ENCODE assay signal across 11 cellular contexts in the genomic region with DNA sequence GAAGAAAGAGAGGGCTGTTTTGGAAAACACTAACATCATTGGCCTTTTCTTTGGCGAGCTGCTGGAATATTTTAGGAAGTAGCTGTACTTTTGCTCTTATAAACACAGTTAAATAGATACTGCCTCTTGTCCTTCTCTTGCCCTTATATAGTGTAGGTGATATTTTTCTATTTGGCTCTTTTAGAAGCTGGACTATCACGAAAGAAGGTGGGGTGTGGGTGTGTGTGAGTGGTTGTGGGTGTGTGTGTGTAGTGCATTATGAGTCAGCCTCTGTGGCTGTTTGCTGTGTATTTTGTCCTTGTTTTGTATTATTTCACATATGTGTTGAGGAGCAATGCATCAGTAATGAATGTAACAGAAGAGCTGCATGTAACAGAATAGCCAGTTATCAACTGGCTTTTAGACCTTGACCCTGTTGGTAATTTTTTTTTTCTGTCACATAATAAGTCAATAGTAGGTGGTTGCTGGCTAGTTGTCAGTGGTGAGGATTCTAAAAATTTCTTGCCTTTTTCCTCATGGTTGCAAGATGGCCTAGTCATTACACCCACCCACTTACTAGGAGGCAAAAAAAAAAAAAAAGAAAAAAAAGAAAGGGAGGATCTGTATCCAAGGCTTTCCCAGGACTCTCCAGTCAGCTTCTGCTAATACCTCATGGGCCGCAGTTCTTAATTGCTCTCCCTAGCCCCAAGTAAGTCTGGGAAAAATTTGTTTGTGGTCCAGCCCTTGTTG. TPM values are rescaled to one million over a fixed set of nuclear protein-coding genes. Genes with fewer than 3 reads are reported as not detected.
DNase-seq lines count a peak whose midpoint lies in the region; ATAC-seq lines count a peak whose summit lies in the region.
"Had no signal": no experiment of that assay in that cellular context is flagged by ENCODE, and none has a peak within 500 bp of the region (broad histone marks: within the 10 kb centered on the region; RNA-seq: fewer than 3 reads in every experiment).

No MANE protein-coding gene starts in this region.

- ATAC-seq in GM18909 (IDR thresholded peaks at IDR 0.05; ENCODE audit: poor library complexity, unreplicated experiment) = peak; percentile 54
- peak; percentile 47 to 71 for ATAC-seq in right cardiac atrium
- no peak for ATAC-seq in GM19455 (IDR thresholded peaks at IDR 0.05; ENCODE audit: unreplicated experiment)
- ATAC-seq in activated naive CD4-positive, alpha-beta T cell treated with anti-CD3 and anti-CD28 coated beads, Interleukin-2, amount 50 U/mL, for 72 hours = no peak
- ATAC-seq: natural killer cell had no signal

- H3K9ac ChIP-seq in stomach smooth muscle (ENCODE audit: low read length in 2 of 2) = peak overlapping the region; percentile 29 to 65

- H3K9me3 Mint-ChIP-seq in activated naive CD4-positive, alpha-beta T cell treated with anti-CD3 and anti-CD28 coated beads, Interleukin-2, amount 50 U/mL, for 72 hours = no peaks in the 10 kb centered on the region
- H3K9me3 Mint-ChIP-seq: activated naive CD4-positive, alpha-beta T cell treated with anti-CD3 and anti-CD28 coated beads, Interleukin-2, amount 50 U/mL, for 24 hours; natural killer cell had no signal

- H3K9me3 ChIP-seq in right cardiac atrium (ENCODE audit: control insufficient read depth, low read length) = no peaks in the 10 kb centered on the region
- no peaks in the 10 kb centered on the region for H3K9me3 ChIP-seq in stomach smooth muscle (ENCODE audit: control insufficient read depth in 2 of 2, low read length in 2 of 2)

- peaks cover 0 to 5% of the 10 kb centered on the region in 2 donors for H3K36me3 ChIP-seq in stomach smooth muscle (ENCODE audit: control insufficient read depth in 2 of 2, insufficient read depth in 2 of 2, low read length in 2 of 2)

- DNase-seq in amniotic epithelial cell (ENCODE audit: low read depth) (peak; percentile 62), right cardiac atrium (no peak), cerebellum (ENCODE audit: low spot score) (no peak), NCI-H146 treated with DMSO at 0.1 percent for 48 hours (lab: John Stamatoyannopoulos, UW; ENCODE audit: unreplicated experiment) (no peak)
- DNase-seq in activated naive CD4-positive, alpha-beta T cell treated with anti-CD3 and anti-CD28 coated beads, Interleukin-2, amount 50 U/mL, for 72 hours (ENCODE audit: low spot score in 2 of 2) = no peak
- DNase-seq: Calu3, natural killer cell had no signal

- 41% methylated on average over 3 of the region's 3 CpGs for WGBS in right cardiac atrium

- H3K4me3 ChIP-seq in right cardiac atrium (ENCODE audit: low read length) (no peak overlapping the region), stomach smooth muscle (ENCODE audit: low read length in 2 of 2) (peak overlapping the region; percentile 52 to 55)

- H3K27ac Mint-ChIP-seq in activated naive CD4-positive, alpha-beta T cell treated with anti-CD3 and anti-CD28 coated beads, Interleukin-2, amount 50 U/mL, for 72 hours = peak overlapping the region in 1 of 2 donors; percentile 24
- H3K27ac Mint-ChIP-seq: activated naive CD4-positive, alpha-beta T cell treated with anti-CD3 and anti-CD28 coated beads, Interleukin-2, amount 50 U/mL, for 24 hours; natural killer cell had no signal

- intact Hi-C loops in right cardiac atrium (cut with DNase I) = no loop called here

- no peaks in the 10 kb centered on the region for H3K36me3 Mint-ChIP-seq in activated naive CD4-positive, alpha-beta T cell treated with anti-CD3 and anti-CD28 coated beads, Interleukin-2, amount 50 U/mL, for 72 hours
- H3K36me3 Mint-ChIP-seq: activated naive CD4-positive, alpha-beta T cell treated with anti-CD3 and anti-CD28 coated beads, Interleukin-2, amount 50 U/mL, for 24 hours; natural killer cell had no signal

- no peaks in the 10 kb centered on the region for H3K27me3 ChIP-seq in right cardiac atrium (ENCODE audit: control insufficient read depth, insufficient read depth)
- no peaks in the 10 kb centered on the region for H3K27me3 ChIP-seq in stomach smooth muscle (ENCODE audit: control insufficient read depth in 1 of 2, insufficient read depth in 2 of 2, low read length in 2 of 2)

- H3K4me1 ChIP-seq in right cardiac atrium (ENCODE audit: control insufficient read depth, insufficient read depth, low read length) (peaks cover 8% of the 10 kb centered on the region), stomach smooth muscle (ENCODE audit: control insufficient read depth, insufficient read depth, low read length) (peaks cover 40% of the 10 kb centered on the region)

- peak overlapping the region; percentile 48 for H3K27ac ChIP-seq in right cardiac atrium (ENCODE audit: low read length)
- peak overlapping the region; percentile 77 for H3K27ac ChIP-seq in stomach smooth muscle (ENCODE audit: low read length)

RNA-seq across cellular contexts. Expression of gene ARHGAP10, which starts 23.8 kb away (rescaled TPM):
- total RNA-seq in right cardiac atrium = 10 to 100 TPM; 43.3 to 54.1 (median 48.7) TPM
- 36.7 TPM for polyA plus RNA-seq in right cardiac atrium
- total RNA-seq in cerebellum = 9.8 TPM
- 1 to 10 TPM; 2.9 to 6.4 TPM for total RNA-seq in activated naive CD4-positive, alpha-beta T cell treated with anti-CD3 and anti-CD28 coated beads, Interleukin-2, amount 50 U/mL, for 72 hours

Comparison
In these comparisons a context has a peak if more than half of its experiments do, and no peak if none do; other contexts are left out.
1. ATAC-seq: peak in GM18909 (single experiment) and right cardiac atrium (2 of 2); none in GM19455 (single experiment) and activated naive CD4-positive, alpha-beta T cell treated with anti-CD3 and anti-CD28 coated beads, Interleukin-2, amount 50 U/mL, for 72 hours (0 of 2).